ENCODE assay signal across 13 cellular contexts in the genomic region with DNA sequence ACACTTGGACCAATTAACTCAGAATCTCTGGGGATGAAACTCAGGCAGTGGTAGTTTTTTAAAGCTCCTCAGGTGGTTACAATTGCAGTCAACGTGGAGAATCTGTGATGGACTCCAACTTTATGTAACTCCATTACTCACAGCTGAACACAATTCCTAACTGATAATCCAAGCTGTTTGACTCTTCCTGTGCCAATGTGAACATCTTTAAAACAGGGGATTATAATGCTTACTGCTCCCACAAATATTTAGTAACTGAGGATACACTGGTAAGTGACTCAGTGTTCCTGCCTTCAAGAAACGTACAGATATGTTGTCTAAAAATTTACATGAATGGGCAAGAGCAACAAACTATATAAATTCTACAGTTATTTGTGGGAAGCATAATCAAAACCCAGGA.
"Had no signal": no experiment of that assay in that cellular context is flagged by ENCODE, and none has a peak within 500 bp of the region (broad histone marks: within the 10 kb centered on the region; RNA-seq: fewer than 3 reads in every experiment).

No MANE protein-coding gene starts in this region.

- H3K4me3 ChIP-seq: heart left ventricle, left ventricle myocardium inferior, testis had no signal

- H3K4me1 ChIP-seq: heart left ventricle had no signal

- H3K9me3 ChIP-seq: heart left ventricle, left ventricle myocardium inferior, testis had no signal

- H3K27me3 ChIP-seq: brain microvascular endothelial cell, heart left ventricle, testis had no signal

- DNase-seq: activated CD4-positive, alpha-beta T cell treated with anti-CD3 and anti-CD28 coated beads for 48 hours; activated naive CD4-positive, alpha-beta T cell treated with anti-CD3 and anti-CD28 coated beads for 36 hours; amniotic stem cell; brain microvascular endothelial cell; dermis blood vessel endothelial cell; heart left ventricle; left ventricle myocardium inferior; nephron progenitor cell; stimulated activated CD4-positive, alpha-beta T cell treated with anti-CD3 and anti-CD28 coated beads, Interleukin-4, amount 100 ng/mL, for 24 hours; stimulated activated naive CD8-positive, alpha-beta T cell treated with anti-CD3 and anti-CD28 coated beads, Interleukin-15, amount 100 ng/mL, for 72 hours; T-cell; testis; WERI-Rb-1 had no signal

- H3K36me3 ChIP-seq: brain microvascular endothelial cell, heart left ventricle, left ventricle myocardium inferior, WERI-Rb-1 had no signal

- ATAC-seq: heart left ventricle; stimulated activated naive CD8-positive, alpha-beta T cell treated with anti-CD3 and anti-CD28 coated beads, Interleukin-15, amount 100 ng/mL, for 72 hours; T-cell had no signal

- H3K27ac ChIP-seq: brain microvascular endothelial cell, heart left ventricle, left ventricle myocardium inferior, testis, WERI-Rb-1 had no signal
